19 cellular contexts compared by ENCODE assay signal in the genomic region with DNA sequence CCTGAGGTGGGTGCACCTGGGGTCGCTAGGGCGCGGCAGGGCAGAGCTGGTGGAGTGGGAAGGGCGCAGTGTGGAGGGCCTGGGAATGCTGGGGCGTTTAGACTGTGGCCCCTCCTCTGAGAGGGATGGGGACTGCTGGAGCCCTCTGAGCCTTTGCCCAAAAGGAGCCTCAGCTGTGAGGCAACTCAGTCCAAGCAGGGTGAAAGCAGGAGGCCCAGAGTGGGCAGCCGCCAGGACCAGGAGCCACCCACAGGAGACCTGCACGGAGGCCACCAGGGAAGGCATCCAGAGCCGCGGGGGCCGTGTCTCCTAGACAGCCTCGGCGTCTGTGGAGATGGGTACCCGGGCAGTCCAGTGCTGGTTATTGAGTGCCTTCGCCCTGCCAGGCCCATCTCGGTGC.
"Had no signal": no experiment of that assay in that cellular context is flagged by ENCODE, and none has a peak within 500 bp of the region (broad histone marks: within the 10 kb centered on the region; RNA-seq: fewer than 3 reads in every experiment).

No MANE protein-coding gene starts in this region.

- DNase-seq: activated B cell treated with CpG ODN at 0.5 μM for 24 hours; activated CD4-positive, alpha-beta T cell treated with anti-CD3 and anti-CD28 coated beads for 36 hours; activated CD4-positive, alpha-beta T cell treated with anti-CD3 and anti-CD28 coated beads, Interleukin-2, amount 50 U/mL, for 48 hours; activated CD8-positive, alpha-beta memory T cell treated with anti-CD3 and anti-CD28 coated beads, Interleukin-2, amount 50 U/mL, for 48 hours; activated naive CD4-positive, alpha-beta T cell; activated T-cell treated with anti-CD3 and anti-CD28 coated beads, Interleukin-2, amount 50 U/mL, for 4 hours; adrenal gland; central memory CD4-positive, alpha-beta T cell; hippocampal formation; kidney glomerular epithelial cell; left lung; right lobe of liver; stimulated activated CD4-positive, alpha-beta T cell treated with anti-CD3 and anti-CD28 coated beads, Interleukin-2, amount 100 ng/mL, for 24 hours; T-helper 9 cell; testis; upper lobe of right lung had no signal

- H3K36me3 ChIP-seq: adrenal gland, right lobe of liver, upper lobe of right lung had no signal

- H3K9me3 ChIP-seq: adrenal gland, ascending aorta, esophagus muscularis mucosa, left lung, right lobe of liver, testis, upper lobe of right lung had no signal

- H3K4me1 ChIP-seq: adrenal gland, ascending aorta, right lobe of liver, testis had no signal

- H3K27ac ChIP-seq: ascending aorta, coronary artery, esophagus muscularis mucosa, left lung, right lobe of liver, testis, upper lobe of right lung had no signal

- H3K4me3 ChIP-seq: adrenal gland, ascending aorta, coronary artery, esophagus muscularis mucosa, left lung, right lobe of liver, testis, upper lobe of right lung had no signal

- ATAC-seq: activated CD4-positive, alpha-beta T cell treated with anti-CD3 and anti-CD28 coated beads for 36 hours; activated T-cell treated with anti-CD3 and anti-CD28 coated beads, Interleukin-2, amount 50 U/mL, for 4 hours had no signal

- H3K27me3 ChIP-seq: adrenal gland, ascending aorta, esophagus muscularis mucosa, left lung, right lobe of liver, testis, upper lobe of right lung had no signal
